In genomic region chr5:142095651-142096330, GRCh38 we compare ENCODE assay signal across 10 cellular contexts. TPM values are rescaled to one million over a fixed set of nuclear protein-coding genes. Genes with fewer than 3 reads are reported as not detected.
DNase-seq lines count a peak whose midpoint lies in the region; ATAC-seq, FAIRE-seq and TF ChIP-seq lines count a peak whose summit lies in the region.
"Had no signal": no experiment of that assay in that cellular context is flagged by ENCODE, and none has a peak within 500 bp of the region (broad histone marks: within the 10 kb centered on the region; RNA-seq: fewer than 3 reads in every experiment).

No MANE protein-coding gene starts in this region.

- H3K4me3 Mint-ChIP-seq in activated B cell treated with CpG ODN at 0.5 μM for 24 hours, result no peak overlapping the region

- peak; percentile 54 for ATAC-seq in activated B cell treated with CpG ODN at 0.5 μM for 24 hours (ENCODE audit: low read depth)
- ATAC-seq in psoas muscle, result peak; percentile 68 to 93 (median 81)
- ATAC-seq in HG03565 (IDR thresholded peaks at IDR 0.05; ENCODE audit: unreplicated experiment), result no peak

- peaks cover 8% of the 10 kb centered on the region for H3K27me3 Mint-ChIP-seq in activated B cell treated with CpG ODN at 0.5 μM for 24 hours

- H3K36me3 ChIP-seq in psoas muscle (ENCODE audit: insufficient read depth in 1 of 2, low read depth in 1 of 2) (no peaks in the 10 kb centered on the region), thyroid gland (no peaks in the 10 kb centered on the region)

- CTCF ChIA-PET in activated B cell treated with CpG ODN at 0.5 μM for 24 hours (lab: Charles Lee), result no interaction called here

- 71 to 86% (median 71%) methylated on average over 8 of the region's 8 CpGs for WGBS in psoas muscle, 3 donors
- 58 to 63% methylated on average over 8 of the region's 8 CpGs for whole genome bisulfite sequencing in thyroid gland, 2 donors

- POLR2A ChIA-PET in activated B cell treated with CpG ODN at 0.5 μM for 24 hours (lab: Charles Lee), result no interaction called here

- FAIRE-seq in HTR-8/SVneo (lab: Jason Lieb, UNC), result no peak

- H3K27ac ChIP-seq in psoas muscle (peak overlapping the region; percentile 58), thyroid gland (peak overlapping the region; percentile 88 to 100 (median 95))
- H3K27ac ChIP-seq: VCaP had no signal

- H3K27me3 ChIP-seq in psoas muscle (ENCODE audit: insufficient read depth in 3 of 3, low read length in 2 of 3), result no peaks in the 10 kb centered on the region
- no peaks in the 10 kb centered on the region for H3K27me3 ChIP-seq in thyroid gland

- H3K4me3 ChIP-seq in psoas muscle (no peak overlapping the region), thyroid gland (replicated peaks in 1 of 3) (no peak overlapping the region)
- H3K4me3 ChIP-seq: skin epidermis had no signal

- intact Hi-C loops in activated B cell treated with CpG ODN at 0.5 μM for 24 hours (cut with micrococcal nuclease), result no loop called here
- intact Hi-C loops in psoas muscle (cut with DNase I), result no loop called here
- intact Hi-C loops in thyroid gland (cut with DNase I), result no loop called here

- H3K36me3 Mint-ChIP-seq in activated B cell treated with CpG ODN at 0.5 μM for 24 hours (ENCODE audit: low read depth), result no peaks in the 10 kb centered on the region

- no peaks in the 10 kb centered on the region for H3K9me3 ChIP-seq in psoas muscle
- no peaks in the 10 kb centered on the region for H3K9me3 ChIP-seq in thyroid gland

- H3K27ac Mint-ChIP-seq in activated B cell treated with CpG ODN at 0.5 μM for 24 hours, result no peak overlapping the region

- TF ChIP-seq CTCF in activated B cell treated with CpG ODN at 0.5 μM for 24 hours (IDR thresholded peaks at IDR 0.05), result no peak
- TF ChIP-seq CTCF in psoas muscle (IDR thresholded peaks at IDR 0.05), result no peak
- TF ChIP-seq CTCF in thyroid gland (IDR thresholded peaks at IDR 0.05), result no peak

- H3K9me3 Mint-ChIP-seq in activated B cell treated with CpG ODN at 0.5 μM for 24 hours, result no peaks in the 10 kb centered on the region

- H3K4me1 Mint-ChIP-seq in activated B cell treated with CpG ODN at 0.5 μM for 24 hours, result peaks cover 11% of the 10 kb centered on the region

- TF ChIP-seq POLR2A in thyroid gland (IDR thresholded peaks at IDR 0.05), result peak in 1 of 2 donors; percentile 64

- H3K4me1 ChIP-seq in psoas muscle (peaks cover 18% of the 10 kb centered on the region), thyroid gland (peaks cover 30 to 43% of the 10 kb centered on the region in 2 donors)

- no peak for DNase-seq in activated B cell treated with CpG ODN at 0.5 μM for 24 hours
- peak; percentile 81 for DNase-seq in activated naive CD4-positive, alpha-beta T cell treated with anti-CD3 and anti-CD28 coated beads, Interleukin-2, amount 50 U/mL, for 16 hours
- DNase-seq in psoas muscle, result no peak
- DNase-seq in thyroid gland, result peak; percentile 86 to 87
- no peak for DNase-seq in DMS53 treated with DMSO at 0.1 percent for 48 hours (lab: John Stamatoyannopoulos, UW; ENCODE audit: unreplicated experiment)
- DNase-seq in HTR-8/SVneo (ENCODE audit: insufficient read length, low spot score), result no peak
- no peak for DNase-seq in NCI-H1417 treated with DMSO at 0.1 percent for 48 hours (lab: John Stamatoyannopoulos, UW)

RNA-seq across cellular contexts. Expression of gene NDFIP1, which starts 12.8 kb away (rescaled TPM):
- total RNA-seq in activated B cell treated with CpG ODN at 0.5 μM for 24 hours, result 19.7 and 24.2 TPM in 2 replicates
- total RNA-seq in psoas muscle, result 10 to 100 TPM; 28.5 to 34.1 (median 31.8) TPM
- polyA plus RNA-seq in psoas muscle, result 10 to 100 TPM; 22.9 to 34.2 (median 23.7) TPM
- 100 to 1,000 TPM; 185 to 351 (median 297) TPM for total RNA-seq in thyroid gland

Comparison
In these comparisons a context has a peak if more than half of its experiments do, and no peak if none do; other contexts are left out.
1. DNase-seq: peak in activated naive CD4-positive, alpha-beta T cell treated with anti-CD3 and anti-CD28 coated beads, Interleukin-2, amount 50 U/mL, for 16 hours (single experiment) and thyroid gland (2 of 2); none in activated B cell treated with CpG ODN at 0.5 μM for 24 hours (single experiment), psoas muscle (0 of 2), DMS53 treated with DMSO at 0.1 percent for 48 hours (single experiment), HTR-8/SVneo (single experiment) and NCI-H1417 treated with DMSO at 0.1 percent for 48 hours (single experiment).